20 cellular contexts compared by ENCODE assay signal in the genomic region with DNA sequence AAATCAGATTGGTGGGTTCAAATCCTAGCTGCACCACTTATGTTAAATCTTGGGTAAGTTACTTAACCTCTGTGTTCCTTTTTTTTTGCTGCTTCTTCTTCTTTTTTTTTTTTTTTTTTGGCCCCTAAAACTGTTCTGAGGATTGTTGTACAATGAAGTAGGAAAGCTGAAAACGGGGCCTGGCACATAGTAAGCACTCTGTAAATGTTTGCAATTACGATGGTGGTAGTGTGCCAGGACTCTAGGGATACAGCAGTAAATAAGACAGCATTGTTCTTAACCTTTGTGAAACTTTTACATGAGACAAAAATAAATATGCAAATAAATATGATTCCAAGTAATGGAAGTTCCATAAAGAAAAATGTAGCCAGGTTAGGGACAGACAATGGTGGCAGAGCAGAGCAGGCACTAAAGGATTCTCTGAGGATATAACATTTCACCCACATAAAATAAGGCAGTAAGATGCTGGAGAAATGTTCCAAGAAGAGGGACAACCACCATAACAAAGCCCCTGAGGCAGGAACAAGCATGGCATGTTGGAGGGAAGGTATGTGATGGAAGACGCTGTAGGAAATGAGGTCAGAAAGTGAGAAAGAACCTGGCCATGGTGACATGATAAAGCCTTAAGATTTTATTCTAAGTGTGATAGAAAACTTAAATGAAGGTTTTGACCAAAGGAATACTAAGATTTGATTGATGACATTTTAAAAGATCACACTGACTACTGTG.
DNase-seq lines count a peak whose midpoint lies in the region; ATAC-seq, FAIRE-seq and TF ChIP-seq lines count a peak whose summit lies in the region.
"Had no signal": no experiment of that assay in that cellular context is flagged by ENCODE, and none has a peak within 500 bp of the region (broad histone marks: within the 10 kb centered on the region; RNA-seq: fewer than 3 reads in every experiment).

No MANE protein-coding gene starts in this region.

- H4K20me1 ChIP-seq in H9 (ENCODE audit: control insufficient read depth, insufficient read depth, insufficient read length) (no peaks in the 10 kb centered on the region), Loucy (ENCODE audit: insufficient read depth, low read length, poor library complexity, severe bottlenecking) (no peaks in the 10 kb centered on the region)

- CTCF ChIA-PET in WTC11 (lab: Charles Lee): interaction anchor here (0.7 to 1.5 kb wide), 2 partner anchors 81 to 128 kb away, joined by 3 to 4 read pairs; no protein-coding TSS in a partner anchor

- H2BK120ac ChIP-seq in H9 (ENCODE audit: low read depth, low read length, poor library complexity, severe bottlenecking): no peak overlapping the region

- H3K18ac ChIP-seq in H9 (ENCODE audit: insufficient read length, low read depth, low read length): no peak overlapping the region

- no peaks in the 10 kb centered on the region for H3K79me1 ChIP-seq in H9 (ENCODE audit: insufficient read depth, low read depth, low read length, poor library complexity, severe bottlenecking)

- H2BK20ac ChIP-seq in H9 (ENCODE audit: low read depth, low read length, poor library complexity, severe bottlenecking): no peak overlapping the region

- H3K4me2 ChIP-seq in H9 (ENCODE audit: insufficient read depth, insufficient read length, low read length): no peak overlapping the region
- H3K4me2 ChIP-seq in Loucy (ENCODE audit: low read depth, low read length, poor library complexity, severe bottlenecking): peak overlapping the region; percentile 45

- H2AK5ac ChIP-seq in H9 (ENCODE audit: insufficient read length, low read length): no peak overlapping the region

- WGBS in H9 (ENCODE audit: extremely low coverage, insufficient read length, low lambda C conversion rate): no CpG with 5 or more reads among the region's 3 CpGs

- no peak overlapping the region for H2BK15ac ChIP-seq in H9 (ENCODE audit: low read depth, low read length)

- H3K27ac Mint-ChIP-seq in H9 (peak overlapping the region in 2 of 3 experiments; percentile 64 to 81; a peak in 5 of 7 replicates), WTC11 (peak overlapping the region; percentile 83; the same call in 1 of the 2 replicates)
- H3K27ac Mint-ChIP-seq: CD4-positive, alpha-beta T cell had no signal

- H3K27me3 Mint-ChIP-seq in H9 (ENCODE audit: low read depth) (no peaks in the 10 kb centered on the region), WTC11 (ENCODE audit: low read depth) (no peaks in the 10 kb centered on the region)
- H3K27me3 Mint-ChIP-seq: CD4-positive, alpha-beta T cell had no signal

- H3K14ac ChIP-seq in H9 (ENCODE audit: insufficient read depth, low read length): no peak overlapping the region

- H2AFZ ChIP-seq in H9 (ENCODE audit: low read length) (no peak overlapping the region), Loucy (ENCODE audit: low read length) (no peak overlapping the region)

- no peak overlapping the region for H3K56ac ChIP-seq in H9 (ENCODE audit: insufficient read length, low read depth, low read length)

- no peak overlapping the region for H3K4me3 ChIP-seq in Loucy (ENCODE audit: low read length, poor library complexity, severe bottlenecking)
- H3K4me3 ChIP-seq in BE2C (ENCODE audit: low read depth, low read length): no peak overlapping the region

- H3K9me2 ChIP-seq in Loucy (replicated peaks; ENCODE audit: low read depth, low read length): no peaks in the 10 kb centered on the region

- H4K91ac ChIP-seq in H9 (ENCODE audit: insufficient read length, low read depth, low read length): no peak overlapping the region

- H3K79me2 ChIP-seq in H9 (ENCODE audit: insufficient read depth, low read length) (no peaks in the 10 kb centered on the region), Loucy (ENCODE audit: insufficient read depth, low read length) (no peaks in the 10 kb centered on the region)

- no peak overlapping the region for H3K4ac ChIP-seq in H9 (ENCODE audit: low read depth, low read length)

- no peak overlapping the region for H3K27ac ChIP-seq in H9 (ENCODE audit: insufficient read length, low read depth, low read length)
- H3K27ac ChIP-seq in foreskin keratinocyte: no peak overlapping the region
- H3K27ac ChIP-seq: HL-60 had no signal

- H3K23ac ChIP-seq in H9 (ENCODE audit: insufficient read length, low read depth, low read length): no peak overlapping the region

- H3K27me3 ChIP-seq in H9 (ENCODE audit: insufficient read depth, low read length): no peaks in the 10 kb centered on the region
- H3K27me3 ChIP-seq in Loucy (ENCODE audit: insufficient read depth, low read length, poor library complexity, severe bottlenecking): no peaks in the 10 kb centered on the region
- H3K27me3 ChIP-seq in foreskin keratinocyte: no peaks in the 10 kb centered on the region
- H3K27me3 ChIP-seq in BE2C: no peaks in the 10 kb centered on the region

- H3K9me3 Mint-ChIP-seq in H9: no peaks in the 10 kb centered on the region
- H3K9me3 Mint-ChIP-seq in WTC11: no peaks in the 10 kb centered on the region
- H3K9me3 Mint-ChIP-seq: CD4-positive, alpha-beta T cell had no signal

- no peak for TF ChIP-seq CTCF in H9 (conservative IDR thresholded peaks at IDR 0.05)
- no peak for TF ChIP-seq CTCF in Loucy (conservative IDR thresholded peaks at IDR 0.05; ENCODE audit: low read length)
- no peak for TF ChIP-seq CTCF in WTC11 (IDR thresholded peaks at IDR 0.05)
- TF ChIP-seq CTCF in foreskin keratinocyte (conservative IDR thresholded peaks at IDR 0.05): no peak
- no peak for TF ChIP-seq CTCF in BE2C (IDR thresholded peaks at IDR 0.05; ENCODE audit: low read depth, low read length)

- H3K9ac ChIP-seq in H9 (ENCODE audit: extremely low read depth, insufficient read length, low read length) (no peak overlapping the region), Loucy (ENCODE audit: low read depth, low read length, poor library complexity, severe bottlenecking) (peak overlapping the region; percentile 10)

- no peak for DNase-seq in H9
- DNase-seq in WTC11 (ENCODE audit: low spot score): no peak
- peak; percentile 18 for DNase-seq in fibroblast of the conjunctiva (ENCODE audit: low read depth)
- DNase-seq in frontal cortex (ENCODE audit: low spot score in 2 of 2): no peak
- DNase-seq in foreskin keratinocyte: no peak
- no peak for DNase-seq in BE2C
- DNase-seq in DMS153 (lab: John Stamatoyannopoulos, UW): no peak
- DNase-seq: Calu3; CD4-positive, alpha-beta T cell; GOT3; NCI-H1092 treated with DMSO at 0.1 percent for 48 hours; NCI-H2081 treated with DMSO at 0.1 percent for 48 hours; NCI-H510A; NCI-H774; T-helper 1 cell had no signal

- H3K23me2 ChIP-seq in H9 (ENCODE audit: insufficient read length, low read depth, low read length, poor library complexity, severe bottlenecking): no peaks in the 10 kb centered on the region

- H3F3A ChIP-seq in Loucy (ENCODE audit: low read depth): peaks cover 22% of the 10 kb centered on the region

- ATAC-seq in WTC11 (no peak), foreskin keratinocyte (no peak)
- ATAC-seq: SK-N-SH treated with all-trans-retinoic acid at 6 μM for 48 hours had no signal

- H3K4me3 Mint-ChIP-seq in H9 (no peak overlapping the region), WTC11 (no peak overlapping the region)
- H3K4me3 Mint-ChIP-seq: CD4-positive, alpha-beta T cell had no signal

- no peak overlapping the region for H2BK5ac ChIP-seq in H9 (ENCODE audit: insufficient read length, low read length)

- POLR2A ChIA-PET in WTC11 (lab: Charles Lee): no interaction called here

- H3K4me1 Mint-ChIP-seq in H9 (peaks cover 44 to 45% of the 10 kb centered on the region in 2 experiments), WTC11 (peaks cover 45% of the 10 kb centered on the region)

- H4K5ac ChIP-seq in H9 (ENCODE audit: insufficient read length, low read depth, low read length): no peak overlapping the region

- FAIRE-seq in frontal cortex (lab: Jason Lieb, UNC): no peak
- FAIRE-seq: GM18507, HTR-8/SVneo had no signal

- H3K36me3 Mint-ChIP-seq in H9 (ENCODE audit: insufficient read depth in 1 of 3, low read depth in 3 of 3): peaks cover 12 to 33% (median 26%) of the 10 kb centered on the region in 3 experiments
- peaks cover 29% of the 10 kb centered on the region for H3K36me3 Mint-ChIP-seq in WTC11

- H3K36me3 ChIP-seq in Loucy (ENCODE audit: insufficient read depth, low read length) (peaks cover 14% of the 10 kb centered on the region; the same call in 1 of the 2 replicates), BE2C (no peaks in the 10 kb centered on the region)

- H3T11ph ChIP-seq in H9 (ENCODE audit: low read length): no peak overlapping the region

- H4K8ac ChIP-seq in H9 (replicated peaks; ENCODE audit: insufficient read length, low read depth, low read length): no peak overlapping the region

- H2BK12ac ChIP-seq in H9 (ENCODE audit: insufficient read length, low read depth, low read length): no peak overlapping the region

- H3K4me1 ChIP-seq in H9 (ENCODE audit: insufficient read depth, low read length) (peaks cover 12% of the 10 kb centered on the region; the same call in 1 of the 2 replicates), Loucy (ENCODE audit: insufficient read depth, low read length, poor library complexity, severe bottlenecking) (peaks cover 48% of the 10 kb centered on the region), foreskin keratinocyte (no peaks in the 10 kb centered on the region), BE2C (no peaks in the 10 kb centered on the region)

- H3K9me3 ChIP-seq in H9 (ENCODE audit: control insufficient read depth, low read depth, low read length): no peaks in the 10 kb centered on the region
- H3K9me3 ChIP-seq in Loucy (ENCODE audit: insufficient read depth, low read depth, low read length): no peaks in the 10 kb centered on the region
- H3K9me3 ChIP-seq in BE2C: no peaks in the 10 kb centered on the region

TF ChIP-seq in WTC11, 78 proteins besides CTCF, POLR2A, EP300 and RAD21 (continues in another document):
- no peak for TF ChIP-seq ELF4 (CRISPR knock-in tag; IDR thresholded peaks at IDR 0.05; ENCODE audit: low read depth)
